Comparison of ENCODE assay signal across 8 cellular contexts in the genomic region with DNA sequence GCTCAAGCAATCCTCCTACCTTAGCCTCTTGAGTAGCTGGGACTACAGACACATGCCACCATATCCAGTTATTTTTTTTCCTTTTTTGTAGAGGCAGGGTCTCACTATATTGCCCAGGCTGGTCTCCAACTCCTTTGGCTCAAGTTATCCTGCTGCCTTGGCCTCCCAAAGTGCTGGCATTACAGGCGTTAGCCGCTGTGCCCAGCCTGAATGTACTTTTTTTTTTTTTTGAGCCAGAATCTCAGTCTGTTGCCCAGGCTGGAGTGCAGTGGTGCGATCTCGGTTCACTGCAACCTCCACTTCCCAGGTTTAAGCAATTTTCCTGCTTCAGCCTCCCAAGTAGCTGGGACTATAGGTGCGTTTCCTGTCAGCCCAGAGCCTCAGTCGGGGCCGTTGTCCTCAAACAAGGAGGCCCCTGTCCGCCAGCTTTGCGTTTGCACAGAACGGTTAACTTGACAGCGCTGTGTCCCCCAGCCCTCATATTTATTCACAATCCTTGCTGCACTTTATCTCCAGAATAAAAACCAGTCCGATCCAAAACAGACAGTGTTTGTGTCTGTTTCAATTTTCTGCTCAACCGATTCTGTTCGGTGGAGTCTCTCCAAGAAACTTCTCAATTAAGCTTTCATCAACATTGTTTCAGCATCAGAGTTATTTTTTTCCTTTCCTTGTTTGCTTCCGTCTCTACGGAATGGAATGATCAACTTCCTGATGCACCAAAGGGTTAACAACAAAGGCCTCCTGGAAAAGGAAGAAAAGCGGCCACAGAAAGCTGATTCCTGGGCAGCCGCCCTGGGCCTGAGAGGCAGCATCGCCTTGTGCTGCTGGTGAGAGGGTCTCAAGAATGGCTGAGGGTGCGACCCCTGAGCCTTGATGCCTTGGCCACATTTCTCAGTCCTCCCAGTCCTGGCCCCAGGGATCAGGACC.
DNase-seq lines count a peak whose midpoint lies in the region; ATAC-seq and TF ChIP-seq lines count a peak whose summit lies in the region.

No MANE protein-coding gene starts in this region.

- H3K27me3 Mint-ChIP-seq in naive thymus-derived CD8-positive, alpha-beta T cell = no peaks in the 10 kb centered on the region

- H3K27me3 ChIP-seq in OCI-LY1 (ENCODE audit: insufficient read depth, low read length) = peaks cover 7% of the 10 kb centered on the region; the same call in 1 of the 2 replicates
- no peaks in the 10 kb centered on the region for H3K27me3 ChIP-seq in duodenal mucosa (ENCODE audit: control insufficient read depth in 1 of 2, insufficient read depth in 2 of 2, low read length in 2 of 2)

- H3K27ac Mint-ChIP-seq in naive thymus-derived CD8-positive, alpha-beta T cell = peak overlapping the region; percentile 85 to 95 (median 92)

- no peaks in the 10 kb centered on the region for H3K9me2 ChIP-seq in OCI-LY1 (ENCODE audit: low read depth, low read length)

- DNase-seq in EL (peak; percentile 5), dedifferentiated amniotic fluid mesenchymal stem cell (ENCODE audit: extremely low spot score) (no peak), SKM-1 treated with dmso at 0.1 percent for 144 hours (lab: John Stamatoyannopoulos, UW; ENCODE audit: unreplicated experiment) (no peak), RKO (ENCODE audit: low spot score) (no peak), COR-L47 (lab: John Stamatoyannopoulos, UW) (no peak)
- peak in 1 of 10 donors; percentile 14 for DNase-seq in naive thymus-derived CD8-positive, alpha-beta T cell

- H3K27ac ChIP-seq in OCI-LY1 (ENCODE audit: low read depth, low read length, poor library complexity, severe bottlenecking) (no peak overlapping the region), duodenal mucosa (ENCODE audit: low read depth, low read length) (no peak overlapping the region)

- peaks cover 14 to 31% (median 29%) of the 10 kb centered on the region in 4 donors for H3K4me1 Mint-ChIP-seq in naive thymus-derived CD8-positive, alpha-beta T cell

- H3K36me3 ChIP-seq in OCI-LY1 (ENCODE audit: insufficient read depth, low read length) (no peaks in the 10 kb centered on the region), duodenal mucosa (ENCODE audit: control insufficient read depth in 1 of 2, insufficient read depth in 2 of 2, low read length in 2 of 2) (no peaks in the 10 kb centered on the region)

- peak overlapping the region; percentile 74 for H3K4me2 ChIP-seq in OCI-LY1 (ENCODE audit: low read length)

- H3K4me1 ChIP-seq in OCI-LY1 (ENCODE audit: insufficient read depth, low read length, severe bottlenecking) (peaks cover 35% of the 10 kb centered on the region), duodenal mucosa (ENCODE audit: control insufficient read depth in 1 of 2, insufficient read depth in 2 of 2, low read length in 2 of 2) (peaks cover 6 to 10% of the 10 kb centered on the region in 2 donors)

- no peak for ATAC-seq in naive thymus-derived CD8-positive, alpha-beta T cell

- H2AFZ ChIP-seq in OCI-LY1 (ENCODE audit: low read length) = no peak overlapping the region

- no peaks in the 10 kb centered on the region for H3K36me3 Mint-ChIP-seq in naive thymus-derived CD8-positive, alpha-beta T cell

- H3K4me3 ChIP-seq in OCI-LY1 (ENCODE audit: low read depth, low read length, poor library complexity, severe bottlenecking) (peak overlapping the region; percentile 64), duodenal mucosa (ENCODE audit: low read depth in 1 of 2, low read length in 2 of 2) (peak overlapping the region; percentile 85 to 90)

- no peaks in the 10 kb centered on the region for H3F3A ChIP-seq in OCI-LY1 (ENCODE audit: insufficient read depth, low read length)

- H3K79me2 ChIP-seq in OCI-LY1 (ENCODE audit: insufficient read depth, low read length) = no peaks in the 10 kb centered on the region

- H3K9ac ChIP-seq in OCI-LY1 (ENCODE audit: low read length) (peak overlapping the region; percentile 48), duodenal mucosa (ENCODE audit: low read depth in 1 of 2, low read length in 2 of 2) (peak overlapping the region; percentile 48 to 74)

- peak overlapping the region; percentile 75 to 98 (median 93) for H3K4me3 Mint-ChIP-seq in naive thymus-derived CD8-positive, alpha-beta T cell

- POLR2A ChIA-PET in naive thymus-derived CD8-positive, alpha-beta T cell (lab: Charles Lee) = interaction anchor here (0.7 to 1.7 kb wide), 6 partner anchors 9 to 266 kb away, joined by 3 to 9 read pairs (median 4); partner anchors contain the start of gene CUL1

- no peaks in the 10 kb centered on the region for H3K9me3 Mint-ChIP-seq in naive thymus-derived CD8-positive, alpha-beta T cell

- H3K9me3 ChIP-seq in OCI-LY1 (ENCODE audit: low read length) (no peaks in the 10 kb centered on the region), duodenal mucosa (ENCODE audit: control insufficient read depth in 1 of 2, low read length in 2 of 2) (no peaks in the 10 kb centered on the region)

- no peak for TF ChIP-seq CTCF in OCI-LY1 (IDR thresholded peaks at IDR 0.05; ENCODE audit: low read length)

- no peaks in the 10 kb centered on the region for H4K20me1 ChIP-seq in OCI-LY1 (ENCODE audit: insufficient read depth, low read length)
